8 cellular contexts compared by ENCODE assay signal in the genomic region with DNA sequence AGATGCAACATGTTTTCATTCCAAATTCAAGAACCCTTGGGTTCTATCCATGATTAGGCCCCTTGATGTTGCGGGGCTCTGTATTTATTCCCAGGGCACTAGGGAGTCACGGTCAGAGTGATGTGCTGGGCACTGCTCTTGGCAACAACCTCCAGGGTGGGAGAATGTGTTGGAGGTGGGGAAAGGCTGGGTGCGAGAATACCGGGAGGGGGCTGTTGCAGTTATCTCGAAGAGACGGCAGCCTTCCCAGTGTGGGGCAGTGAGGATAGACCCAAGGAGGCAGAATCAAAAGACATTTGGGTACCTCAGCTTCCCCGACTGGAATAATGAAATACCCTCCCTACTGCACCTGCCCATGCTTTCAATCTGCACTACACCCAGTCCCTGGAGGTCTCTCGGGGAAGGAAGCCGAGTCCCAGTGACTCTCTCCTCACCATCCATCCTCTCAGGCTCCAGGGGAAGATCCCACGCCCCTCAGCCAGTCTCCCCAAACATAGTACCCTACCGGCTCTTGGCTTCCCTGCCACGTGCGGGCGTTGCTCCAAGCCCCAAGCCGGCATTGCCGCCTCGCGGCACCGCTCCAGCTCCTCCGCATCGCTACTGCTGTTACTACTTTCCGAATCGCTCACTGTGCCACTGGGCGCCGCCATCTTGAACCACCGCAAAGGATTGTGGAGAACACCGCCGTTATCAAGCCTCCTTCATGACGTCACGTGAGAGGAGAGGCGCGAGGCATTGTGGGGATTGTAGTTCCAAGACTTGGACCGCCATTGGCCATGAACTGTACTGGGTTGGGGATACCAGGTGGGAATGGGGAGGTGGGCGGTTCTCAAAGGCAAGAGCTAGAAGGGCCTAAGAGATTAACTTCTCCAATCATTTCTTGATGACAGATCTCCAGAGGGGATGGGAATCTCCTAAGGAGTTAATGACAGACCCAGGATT. TPM values are rescaled to one million over a fixed set of nuclear protein-coding genes. Genes with fewer than 3 reads are reported as not detected.
DNase-seq lines count a peak whose midpoint lies in the region; ATAC-seq, FAIRE-seq and TF ChIP-seq lines count a peak whose summit lies in the region.

A gene with protein sequence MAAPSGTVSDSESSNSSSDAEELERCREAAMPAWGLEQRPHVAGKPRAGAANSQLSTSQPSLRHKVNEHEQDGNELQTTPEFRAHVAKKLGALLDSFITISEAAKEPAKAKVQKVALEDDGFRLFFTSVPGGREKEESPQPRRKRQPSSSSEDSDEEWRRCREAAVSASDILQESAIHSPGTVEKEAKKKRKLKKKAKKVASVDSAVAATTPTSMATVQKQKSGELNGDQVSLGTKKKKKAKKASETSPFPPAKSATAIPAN (minus strand): TSS at position 663 of the 942 bp plus-strand sequence. CDS start 13 bp downstream, at position 650.

- peak within 1 kb of the TSS; percentile 51 for H4K91ac ChIP-seq in H1 (replicated peaks; ENCODE audit: insufficient read length, low read length)

- H3K23ac ChIP-seq in H1 (ENCODE audit: insufficient read length) (no peak within 1 kb of the TSS), mesendoderm (ENCODE audit: low read length) (no peak within 1 kb of the TSS)

- H3K27me3 ChIP-seq in Caco-2 (replicated peaks; ENCODE audit: control insufficient read depth, insufficient read depth, low read length) (no peaks in the 10 kb centered on the region), H1 (replicated peaks in 1 of 4; ENCODE audit: control insufficient read depth in 3 of 4, extremely low read depth in 1 of 4, insufficient read depth in 3 of 4, low read length in 3 of 4) (no peaks in the 10 kb centered on the region), mesendoderm (ENCODE audit: insufficient read depth, low read length, poor library complexity) (no peaks in the 10 kb centered on the region)

- H2AK5ac ChIP-seq in H1 (ENCODE audit: low read depth, low read length) (no peak within 1 kb of the TSS; the same call in 1 of the 2 replicates), mesendoderm (ENCODE audit: low read length) (no peak within 1 kb of the TSS)

- H3K9me3 ChIP-seq in Caco-2, result no peaks in the 10 kb centered on the region
- no peaks in the 10 kb centered on the region for H3K9me3 ChIP-seq in H1 (ENCODE audit: insufficient read depth in 2 of 2, low read depth in 1 of 2, low read length in 1 of 2)

- H3K4ac ChIP-seq in H1 (replicated peaks; ENCODE audit: insufficient read length, low read depth, low read length), result no peak within 1 kb of the TSS
- H3K4ac ChIP-seq in mesendoderm (ENCODE audit: low read depth, low read length), result no peak within 1 kb of the TSS

- no peak within 1 kb of the TSS for H2BK15ac ChIP-seq in H1 (ENCODE audit: low read length)
- H2BK15ac ChIP-seq in mesendoderm (replicated peaks; ENCODE audit: low read depth), result no peak within 1 kb of the TSS

- peak within 1 kb of the TSS; percentile 44 for H4K5ac ChIP-seq in H1 (ENCODE audit: insufficient read length, low read depth, low read length)
- H4K5ac ChIP-seq in mesendoderm (ENCODE audit: low read length), result no peak within 1 kb of the TSS

- H3K4me2 ChIP-seq in H1 (ENCODE audit: insufficient read depth in 1 of 2, low read depth in 2 of 2, low read length in 2 of 2) (peak within 1 kb of the TSS; percentile 89 to 90), mesendoderm (ENCODE audit: low read length) (peak within 1 kb of the TSS; percentile 84)

- CTCF ChIA-PET in Caco-2 (lab: Charles Lee) (no interaction called here), H1 (lab: Charles Lee; ENCODE audit: partially characterized antibody) (interaction anchor here (0.7 to 2.5 kb wide), 10 partner anchors 10 to 433 kb away, joined by 3 to 13 read pairs (median 4); no protein-coding TSS in a partner anchor)
- CTCF ChIA-PET in activated CD8-positive, alpha-beta memory T cell treated with anti-CD3 and anti-CD28 coated beads for 36 hours (lab: Charles Lee), result interaction anchor here (1.1 kb wide), 2 partner anchors 9 to 44 kb away, joined by 3 read pairs; no protein-coding TSS in a partner anchor

- H3K36me3 Mint-ChIP-seq in Caco-2 (ENCODE audit: insufficient read depth, unreplicated experiment), result peaks cover 29% of the 10 kb centered on the region

- ATAC-seq in GM21381 (IDR thresholded peaks at IDR 0.05; ENCODE audit: unreplicated experiment), result peak; percentile 98

- TF ChIP-seq RAD21 in H1 (IDR thresholded peaks at IDR 0.05 in 1 of 2, conservative IDR thresholded peaks at IDR 0.05 in 1 of 2; ENCODE audit: low read depth in 2 of 2, low read length in 2 of 2), result no peak; a peak in 1 of 4 replicates

- no peak within 1 kb of the TSS for H3K14ac ChIP-seq in H1 (ENCODE audit: insufficient read length)

- peaks cover 3% of the 10 kb centered on the region; the same call in 1 of the 2 replicates for H3K23me2 ChIP-seq in H1 (ENCODE audit: low read depth, low read length)

- H2BK12ac ChIP-seq in H1 (ENCODE audit: low read depth, low read length), result no peak within 1 kb of the TSS

- no peak within 1 kb of the TSS for H2BK20ac ChIP-seq in H1 (ENCODE audit: low read length)

- TF ChIP-seq EP300 in H1 (IDR thresholded peaks at IDR 0.05; ENCODE audit: borderline replicate concordance in 1 of 2, low read depth in 2 of 2, low read length in 2 of 2), result no peak

- BruUV-seq in Caco-2 (replicated peaks; lab: Mats Ljungman, UMichigan), result TSS peak; percentile 69

- no peaks in the 10 kb centered on the region for H3K9me3 Mint-ChIP-seq in Caco-2 (ENCODE audit: unreplicated experiment)

- H3K9ac ChIP-seq in H1 (replicated peaks in 1 of 4; ENCODE audit: extremely low read depth in 1 of 4, low read depth in 3 of 4, low read length in 3 of 4), result peak within 1 kb of the TSS; percentile 41 to 98 (median 92)
- peak within 1 kb of the TSS; percentile 84 for H3K9ac ChIP-seq in mesendoderm (ENCODE audit: low read length)

- H3K36me3 ChIP-seq in Caco-2 (ENCODE audit: control insufficient read depth, insufficient read depth, low read length), result peaks cover 1% of the 10 kb centered on the region; the same call in 1 of the 2 replicates
- H3K36me3 ChIP-seq in H1 (ENCODE audit: control insufficient read depth in 2 of 4, insufficient read depth in 4 of 4, low read length in 3 of 4), result peaks cover 0 to 7% (median 3%) of the 10 kb centered on the region in 4 experiments; a peak in 3 of 8 replicates
- H3K36me3 ChIP-seq in mesendoderm (ENCODE audit: control insufficient read depth, insufficient read depth, low read length), result no peaks in the 10 kb centered on the region

- H2BK5ac ChIP-seq in H1 (ENCODE audit: low read depth, low read length) (peak within 1 kb of the TSS; percentile 89), mesendoderm (ENCODE audit: low read length) (no peak within 1 kb of the TSS)

- peaks cover 0 to 2% of the 10 kb centered on the region in 2 experiments for H4K20me1 ChIP-seq in H1 (replicated peaks in 1 of 2; ENCODE audit: control insufficient read depth in 1 of 2, insufficient read depth in 2 of 2, low read length in 2 of 2)

- POLR2A ChIA-PET in Caco-2 (lab: Charles Lee), result no interaction called here
- POLR2A ChIA-PET in activated CD8-positive, alpha-beta memory T cell treated with anti-CD3 and anti-CD28 coated beads for 36 hours (lab: Charles Lee), result interaction anchor here (0.6 to 1.0 kb wide), 3 partner anchors 13 to 725 kb away, joined by 3 to 4 read pairs (median 3); no protein-coding TSS in a partner anchor
- POLR2A ChIA-PET in H1 (lab: Charles Lee; ENCODE audit: partially characterized antibody), result interaction anchor here (0.6 to 2.9 kb wide), 6 partner anchors 10 to 976 kb away, joined by 3 to 19 read pairs (median 3); a partner anchor contains a TSS

- H3K4me3 ChIP-seq in Caco-2 (ENCODE audit: low read depth, low read length) (peak within 1 kb of the TSS; percentile 80), H1 (ENCODE audit: extremely low read depth in 1 of 4, insufficient read depth in 2 of 4, low read depth in 3 of 4, low read length in 4 of 4) (peak within 1 kb of the TSS; percentile 95 to 100 (median 98)), mesendoderm (ENCODE audit: low read length) (peak within 1 kb of the TSS; percentile 87)

- H3K79me1 ChIP-seq in H1 (ENCODE audit: low read depth, low read length) (no peaks in the 10 kb centered on the region; the same call in none of the 2 replicates), mesendoderm (ENCODE audit: low read length) (peaks cover 8% of the 10 kb centered on the region)

- TF ChIP-seq CTCF in Caco-2 (IDR thresholded peaks at IDR 0.05; ENCODE audit: insufficient read depth in 1 of 2, low read depth in 1 of 2, low read length in 1 of 2, severe bottlenecking in 1 of 2, unreplicated experiment in 1 of 2) (no peak), H1 (IDR thresholded peaks at IDR 0.05; ENCODE audit: control extremely low read depth in 1 of 3, insufficient read depth in 1 of 3, low read depth in 1 of 3, low read length in 3 of 3) (no peak)

- H3K27ac ChIP-seq in H1 (ENCODE audit: low read depth, low read length) (peak within 1 kb of the TSS; percentile 79), mesendoderm (ENCODE audit: low read depth, low read length) (no peak within 1 kb of the TSS)

- H2AFZ ChIP-seq in H1 (ENCODE audit: low read length), result peak within 1 kb of the TSS; percentile 66

- FAIRE-seq in HTR-8/SVneo (lab: Jason Lieb, UNC), result peak; percentile 88
- FAIRE-seq in H1 (lab: Jason Lieb, UNC), result peak; percentile 89

- H3K18ac ChIP-seq in H1 (ENCODE audit: extremely low read depth, low read length), result no peak within 1 kb of the TSS; the same call in 1 of the 2 replicates
- no peak within 1 kb of the TSS for H3K18ac ChIP-seq in mesendoderm (ENCODE audit: low read length)

- H3K4me1 ChIP-seq in Caco-2, result peaks cover 7% of the 10 kb centered on the region; the same call in 1 of the 2 replicates
- H3K4me1 ChIP-seq in H1 (replicated peaks in 1 of 4; ENCODE audit: control insufficient read depth in 3 of 4, insufficient read depth in 4 of 4, low read length in 3 of 4), result peaks cover 0 to 4% (median 3%) of the 10 kb centered on the region in 4 experiments; a peak in 5 of 7 replicates
- H3K4me1 ChIP-seq in mesendoderm (ENCODE audit: control insufficient read depth, low read depth, low read length), result peaks cover 3% of the 10 kb centered on the region

- H2BK120ac ChIP-seq in H1 (replicated peaks; ENCODE audit: low read depth, low read length) (peak within 1 kb of the TSS; percentile 31), mesendoderm (ENCODE audit: low read depth, low read length) (no peak within 1 kb of the TSS)

- peak; percentile 79 to 95 for TF ChIP-seq POLR2A in H1 (IDR thresholded peaks at IDR 0.05; ENCODE audit: control extremely low read depth in 1 of 2, low read depth in 2 of 2, low read length in 2 of 2)

- DNase-seq in Caco-2, result peak; percentile 91 to 93
- DNase-seq in HTR-8/SVneo (ENCODE audit: insufficient read length, low spot score), result peak; percentile 91
- peak; percentile 90 for DNase-seq in NOMO-1 treated with DMSO at 0.1 percent for 48 hours (lab: John Stamatoyannopoulos, UW; ENCODE audit: unreplicated experiment)
- DNase-seq in H1 (ENCODE audit: low read depth in 1 of 2, low spot score in 2 of 2), result peak; percentile 65 to 96
- DNase-seq in mesendoderm, result peak; percentile 96
- DNase-seq in stimulated activated CD8-positive, alpha-beta memory T cell treated with anti-CD3 and anti-CD28 coated beads, Interleukin-12 subunit alpha, Interleukin-12 subunit beta, amount 100 ng/mL, for 4 hours (ENCODE audit: low read depth), result peak; percentile 80

- H3K56ac ChIP-seq in H1 (replicated peaks; ENCODE audit: insufficient read length, low read depth, low read length) (peak within 1 kb of the TSS; percentile 60), mesendoderm (ENCODE audit: low read length) (peak within 1 kb of the TSS; percentile 94)

- H4K8ac ChIP-seq in H1 (ENCODE audit: extremely low read depth, insufficient read depth, low read length) (peak within 1 kb of the TSS; percentile 100), mesendoderm (ENCODE audit: low read depth, low read length) (no peak within 1 kb of the TSS)

- peaks cover 0 to 13% of the 10 kb centered on the region in 2 experiments; a peak in 3 of 4 replicates for H3K79me2 ChIP-seq in H1 (ENCODE audit: control insufficient read depth in 1 of 2, insufficient read depth in 2 of 2, low read length in 2 of 2)
- H3K79me2 ChIP-seq in mesendoderm (ENCODE audit: control insufficient read depth, insufficient read depth, low read length), result peaks cover 9% of the 10 kb centered on the region

- WGBS in H1 (ENCODE audit: extremely low coverage in 1 of 2, insufficient coverage in 1 of 2, insufficient read length in 1 of 2, insufficient replicate concordance in 2 of 2, low coverage in 1 of 2, low lambda C conversion rate in 2 of 2, missing lambda C conversion rate in 1 of 2), 2 experiments, result 3% methylated on average over 34 of the region's 34 CpGs; no CpG with 5 or more reads in 1 of the 2 experiments
- WGBS in mesendoderm (ENCODE audit: extremely low coverage, insufficient coverage, low lambda C conversion rate), result no CpG with 5 or more reads among the region's 34 CpGs

- intact Hi-C loops in Caco-2 (cut with micrococcal nuclease; ENCODE audit: unreplicated experiment), result no loop called here

- no peaks in the 10 kb centered on the region for H3K27me3 Mint-ChIP-seq in Caco-2 (ENCODE audit: insufficient read depth, unreplicated experiment)

- no peaks in the 10 kb centered on the region for H3K4me1 Mint-ChIP-seq in Caco-2 (ENCODE audit: low read depth, unreplicated experiment)

- peak within 1 kb of the TSS; percentile 96 for H3K27ac Mint-ChIP-seq in Caco-2 (ENCODE audit: unreplicated experiment)

- H3K4me3 Mint-ChIP-seq in Caco-2 (ENCODE audit: unreplicated experiment), result peak within 1 kb of the TSS; percentile 96

RNA-seq across cellular contexts. Expression of the gene that starts here (rescaled TPM):
- total RNA-seq in Caco-2 (2022), result 19.3 and 22.1 TPM in 2 replicates
- 10 to 100 TPM; 34.9 to 35.2 TPM for total RNA-seq in activated CD8-positive, alpha-beta memory T cell treated with anti-CD3 and anti-CD28 coated beads for 36 hours
- 22.3 and 23.7 TPM in 2 replicates for total RNA-seq in H1 (2021; fragmentation: NEBNext Ultra II Directional; extraction: Animal tissue kit (Norgen Biotek cat#: 25700))
- 9.2 and 12.3 TPM in 2 replicates for polyA plus RNA-seq in H1 (2011; rRNA removed)
- polyA plus RNA-seq in H1 (2011; cell fraction: cytosol; rRNA removed), result 18.5 TPM
- 18.9 TPM for polyA plus RNA-seq in H1 (2011; cell fraction: nucleus; rRNA removed)
- polyA plus RNA-seq in H1 (2012, experiment 1 of 2), result 14.1 to 23.5 TPM (median 18.3 TPM) in 4 replicates
- polyA plus RNA-seq in H1 (2012, experiment 2 of 2), result 11.5 TPM
- polyA plus RNA-seq in H1 (2013, experiment 1 of 2), result 17.1 TPM
- polyA plus RNA-seq in H1 (2013, experiment 2 of 2), result 16.8 TPM
- 7.4 and 9.7 TPM in 2 replicates for polyA minus RNA-seq in H1 (2011; rRNA and poly(A)+ RNA removed)
- 11.4 TPM for polyA minus RNA-seq in H1 (2011; cell fraction: cytosol; rRNA and poly(A)+ RNA removed)
- polyA minus RNA-seq in H1 (2011; cell fraction: nucleus; rRNA and poly(A)+ RNA removed), result 11.0 TPM
- polyA plus RNA-seq in mesendoderm (2013, experiment 1 of 2), result 21.3 TPM
- 21.8 TPM for polyA plus RNA-seq in mesendoderm (2013, experiment 2 of 2)
